Comparison of ENCODE assay signal across 8 cellular contexts in the genomic region with DNA sequence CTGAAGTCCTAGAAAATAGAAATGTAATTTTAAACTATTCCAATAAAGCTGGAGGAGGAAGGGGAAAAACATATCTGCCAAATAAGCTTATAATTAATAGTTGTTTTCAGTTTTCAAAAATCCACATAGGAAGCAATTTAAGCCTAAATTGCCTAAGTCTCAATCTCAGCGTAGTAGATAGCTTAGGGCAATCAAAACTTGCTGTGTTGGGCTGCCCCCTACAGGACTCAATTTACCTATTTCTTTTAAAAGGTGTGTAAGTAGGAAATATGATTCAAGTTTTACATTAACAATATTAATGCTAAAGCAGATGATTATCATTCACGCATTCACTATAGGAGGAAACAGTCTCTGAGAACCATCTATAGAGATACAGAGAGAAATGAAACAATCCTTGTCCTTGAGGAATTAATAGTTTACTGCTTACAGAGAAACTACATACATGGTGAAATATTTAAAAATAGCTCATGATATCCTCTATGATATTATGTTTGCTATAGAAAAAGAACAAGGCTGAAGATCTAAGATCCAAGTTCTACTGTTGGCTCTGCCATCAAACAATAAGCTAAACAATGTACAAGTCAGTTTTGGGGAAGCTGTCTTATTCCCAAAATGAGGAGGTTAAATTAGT.
DNase-seq lines count a peak whose midpoint lies in the region; ATAC-seq, FAIRE-seq and TF ChIP-seq lines count a peak whose summit lies in the region.

No MANE protein-coding gene starts in this region.

- no TSS peak for BruUV-seq in PC-3 (replicated peaks; lab: Mats Ljungman, UMichigan)

- CTCF ChIA-PET in PC-3 (lab: Charles Lee): interaction anchor here (0.6 to 1.8 kb wide), 6 partner anchors 10 to 739 kb away, joined by 3 to 8 read pairs (median 4); no protein-coding TSS in a partner anchor

- 0 out of 2 replicates have a peak, but pooled peaks cover 22% of the 10 kb centered on the region for H3K79me2 ChIP-seq in PC-3 (ENCODE audit: low read length)

- H3K36me3 Mint-ChIP-seq in type B pancreatic cell: peaks cover 32% of the 10 kb centered on the region

- FAIRE-seq in HTR-8/SVneo (lab: Jason Lieb, UNC): no peak

- no peaks in the 10 kb centered on the region for H3K9me2 ChIP-seq in PC-3 (replicated peaks; ENCODE audit: low read length)

- H3K27ac Mint-ChIP-seq in type B pancreatic cell: no peak overlapping the region

- peaks cover 21% of the 10 kb centered on the region for H3K4me1 ChIP-seq in PC-3 (ENCODE audit: insufficient read depth, low read length)
- no peaks in the 10 kb centered on the region for H3K4me1 ChIP-seq in ovary (ENCODE audit: insufficient read depth)

- no peaks in the 10 kb centered on the region for H3K9me3 ChIP-seq in PC-3 (ENCODE audit: low read length)
- no peaks in the 10 kb centered on the region for H3K9me3 ChIP-seq in ovary

- WGBS in ovary, 3 donors: 32 to 42% (median 39%) methylated on average over 2 of the region's 2 CpGs

- no peak for TF ChIP-seq EP300 in ovary (IDR thresholded peaks at IDR 0.05)

- peak; percentile 36 to 38 for DNase-seq in activated CD8-positive, alpha-beta memory T cell treated with anti-CD3 and anti-CD28 coated beads for 1 hour (ENCODE audit: extremely low read depth in 1 of 2, low read depth in 1 of 2)
- DNase-seq in activated CD8-positive, alpha-beta memory T cell treated with anti-CD3 and anti-CD28 coated beads, Interleukin-2, amount 50 U/mL, for 48 hours: no peak
- DNase-seq in HTR-8/SVneo (ENCODE audit: insufficient read length, low spot score) (peak; percentile 18), PC-3 (peak; percentile 81), fibroblast of pulmonary artery (ENCODE audit: low read depth) (peak; percentile 85), ovary (peak in 4 of 5 donors; percentile 33 to 69 (median 49)), type B pancreatic cell (ENCODE audit: extremely low spot score, unreplicated experiment) (no peak)
- peak; percentile 55 for DNase-seq in activated T-cell treated with anti-CD3 and anti-CD28 coated beads, Interleukin-2, amount 50 U/mL, for 1 hour

- H3K27me3 ChIP-seq in PC-3 (ENCODE audit: low read length): no peaks in the 10 kb centered on the region
- no peaks in the 10 kb centered on the region for H3K27me3 ChIP-seq in ovary

- H3F3A ChIP-seq in PC-3 (ENCODE audit: low read length, unreplicated experiment): no peaks in the 10 kb centered on the region

- H3K27ac ChIP-seq in PC-3 (ENCODE audit: low read length) (no peak overlapping the region), ovary (no peak overlapping the region)

- TF ChIP-seq CTCF in PC-3 (conservative IDR thresholded peaks at IDR 0.05; ENCODE audit: low read depth, low read length) (peak; percentile 78), fibroblast of pulmonary artery (IDR thresholded peaks at IDR 0.05; ENCODE audit: low read length, missing control alignments) (peak; percentile 58), ovary (IDR thresholded peaks at IDR 0.05) (peak in 2 of 3 donors; percentile 57 to 62), type B pancreatic cell (conservative IDR thresholded peaks at IDR 0.05) (peak; percentile 87)

- no peaks in the 10 kb centered on the region for H3K36me3 ChIP-seq in PC-3 (ENCODE audit: low read depth, low read length)
- H3K36me3 ChIP-seq in ovary: no peaks in the 10 kb centered on the region

- TF ChIP-seq POLR2A in ovary (IDR thresholded peaks at IDR 0.05): no peak

- ATAC-seq in PC-3: peak; percentile 57; the same call in 1 of the 2 replicates

- H3K9me3 Mint-ChIP-seq in type B pancreatic cell: no peaks in the 10 kb centered on the region

- H3K4me3 Mint-ChIP-seq in type B pancreatic cell: no peak overlapping the region

- no peak overlapping the region for H2AFZ ChIP-seq in PC-3 (ENCODE audit: low read length)

- intact Hi-C loops in PC-3 (cut with micrococcal nuclease) (loop anchor here (2.0 to 5.0 kb wide), 4 partner anchors 125 to 791 kb away; no protein-coding TSS in a partner anchor), ovary (cut with DNase I) (loop anchor here in 2 of 4 donors (5.0 to 10.0 kb wide), 2 partner anchors 739 to 741 kb away; no protein-coding TSS in a partner anchor)

- no peak overlapping the region for H3K4me2 ChIP-seq in PC-3 (ENCODE audit: low read length)

- H3K27me3 Mint-ChIP-seq in type B pancreatic cell: no peaks in the 10 kb centered on the region

- no peaks in the 10 kb centered on the region for H4K20me1 ChIP-seq in PC-3 (ENCODE audit: low read length)

- POLR2A ChIA-PET in PC-3 (lab: Charles Lee; ENCODE audit: unreplicated experiment): no interaction called here

- peaks cover 7% of the 10 kb centered on the region for H3K4me1 Mint-ChIP-seq in type B pancreatic cell (ENCODE audit: unreplicated experiment)

- no peak overlapping the region for H3K9ac ChIP-seq in PC-3 (ENCODE audit: low read length)

- H3K4me3 ChIP-seq in PC-3 (ENCODE audit: low read length) (no peak overlapping the region), fibroblast of pulmonary artery (replicated peaks; ENCODE audit: low read depth, low read length) (no peak overlapping the region), ovary (no peak overlapping the region)

Comparison
In these comparisons a context has a peak if more than half of its experiments do, and no peak if none do; other contexts are left out.
1. DNase-seq: peak in activated CD8-positive, alpha-beta memory T cell treated with anti-CD3 and anti-CD28 coated beads for 1 hour (2 of 2), HTR-8/SVneo (single experiment), PC-3 (single experiment), activated T-cell treated with anti-CD3 and anti-CD28 coated beads, Interleukin-2, amount 50 U/mL, for 1 hour (single experiment), fibroblast of pulmonary artery (single experiment) and ovary (4 of 5); none in activated CD8-positive, alpha-beta memory T cell treated with anti-CD3 and anti-CD28 coated beads, Interleukin-2, amount 50 U/mL, for 48 hours (single experiment) and type B pancreatic cell (single experiment).
2. Peak in every context shown above with its lines, with median percentiles within 50 percentile points of each other: CTCF ChIP-seq.